In the genomic region with DNA sequence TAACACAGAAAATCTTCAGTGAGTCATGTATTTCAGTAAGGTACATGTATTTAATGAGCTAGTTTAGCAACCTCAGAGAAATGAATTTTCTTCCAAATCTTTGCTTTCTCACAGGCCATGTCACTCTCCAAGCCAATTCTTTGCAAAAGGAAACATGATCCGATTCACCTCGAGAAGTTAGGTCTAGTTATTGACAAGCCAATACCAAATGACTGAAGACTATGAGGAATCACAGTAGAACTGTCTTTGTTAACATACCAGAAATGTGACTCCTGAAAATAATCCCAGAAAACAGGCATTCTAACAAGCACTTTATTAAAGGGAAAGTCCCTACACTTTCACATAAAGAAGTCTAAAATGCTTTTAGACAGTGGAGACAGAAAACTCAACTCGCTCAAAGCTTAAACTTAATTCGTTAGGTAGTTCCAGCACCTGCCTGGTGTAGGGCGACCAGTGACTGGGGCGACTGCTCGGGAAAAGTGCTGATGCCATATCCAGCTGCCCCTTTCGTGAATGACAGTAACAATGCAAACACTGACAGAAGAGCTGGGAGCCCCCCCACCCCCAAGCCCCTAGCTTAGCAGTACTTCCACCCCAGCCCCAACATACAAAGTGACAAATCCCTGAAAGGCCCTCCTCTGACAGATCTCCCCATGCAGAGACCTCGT, we compare ENCODE assay signal across 8 cellular contexts. TPM values are rescaled to one million over a fixed set of nuclear protein-coding genes. Genes with fewer than 3 reads are reported as not detected.
A peak's percentile ranks its signal among the peaks of the same experiment; 100 is the strongest.
DNase-seq lines count a peak whose midpoint lies in the region; ATAC-seq and TF ChIP-seq lines count a peak whose summit lies in the region.

No MANE protein-coding gene starts in this region.

- H3K9me3 ChIP-seq in neural progenitor cell (ENCODE audit: low read depth) = no peaks in the 10 kb centered on the region

- no peak for TF ChIP-seq CTCF in BJ (IDR thresholded peaks at IDR 0.05; ENCODE audit: insufficient read depth, low read depth, low read length)
- no peak for TF ChIP-seq CTCF in GM20000 (IDR thresholded peaks at IDR 0.05; ENCODE audit: extremely low read depth, missing control alignments)
- TF ChIP-seq CTCF in neural progenitor cell (IDR thresholded peaks at IDR 0.05) = no peak

- H3K36me3 ChIP-seq in BJ (ENCODE audit: control insufficient read depth, insufficient read depth, low read length) (no peaks in the 10 kb centered on the region), neural progenitor cell (no peaks in the 10 kb centered on the region)

- H3K4me3 ChIP-seq in BJ (ENCODE audit: low read depth, low read length) (peak overlapping the region; percentile 98), neural progenitor cell (peak overlapping the region; percentile 80)

- CTCF ChIA-PET in BJ (lab: Yijun Ruan, JAX) = interaction anchor here (0.7 to 0.9 kb wide), 2 partner anchors 125 to 279 kb away, joined by 3 read pairs; no protein-coding TSS in a partner anchor

- POLR2A ChIA-PET in BJ (lab: Charles Lee) = interaction anchor here (0.7 kb wide), 1 partner anchor 159 kb away, joined by 4 read pairs; no protein-coding TSS in a partner anchor

- H3K4me1 ChIP-seq in neural progenitor cell = peaks cover 14% of the 10 kb centered on the region

- H3K27me3 ChIP-seq in BJ (ENCODE audit: control insufficient read depth, insufficient read depth, low read length) = no peaks in the 10 kb centered on the region
- no peaks in the 10 kb centered on the region for H3K27me3 ChIP-seq in neural progenitor cell

- no peaks in the 10 kb centered on the region for H3K9me3 Mint-ChIP-seq in neural progenitor cell

- peak overlapping the region; percentile 98 for H3K4me3 Mint-ChIP-seq in neural progenitor cell

- peaks cover 35% of the 10 kb centered on the region for H3K4me1 Mint-ChIP-seq in neural progenitor cell

- peaks cover 29% of the 10 kb centered on the region for H3F3A ChIP-seq in neural progenitor cell (ENCODE audit: low read depth)

- H3K27ac ChIP-seq in epithelial cell of prostate = peak overlapping the region; percentile 91
- peak overlapping the region; percentile 63 for H3K27ac ChIP-seq in neural progenitor cell

- peak overlapping the region; percentile 87 for H3K4me2 ChIP-seq in neural progenitor cell

- ATAC-seq in HG02588 (IDR thresholded peaks at IDR 0.05; ENCODE audit: unreplicated experiment) (no peak), HG03196 (IDR thresholded peaks at IDR 0.05; ENCODE audit: unreplicated experiment) (no peak)

- no peak for DNase-seq in BJ (ENCODE audit: low read depth)
- DNase-seq in GM20000 (ENCODE audit: low spot score) = peak; percentile 26
- DNase-seq in T follicular helper cell (ENCODE audit: low read depth) = peak; percentile 1
- no peak for DNase-seq in epithelial cell of prostate (ENCODE audit: low read depth, low spot score)
- DNase-seq in neural progenitor cell (ENCODE audit: low spot score) = peak; percentile 49
- DNase-seq in cerebellar nuclear complex (lab: John Stamatoyannopoulos, UW) = no peak

- peaks cover 2% of the 10 kb centered on the region for H3K36me3 Mint-ChIP-seq in neural progenitor cell

- H3K27ac Mint-ChIP-seq in neural progenitor cell = peak overlapping the region; percentile 36

- no peaks in the 10 kb centered on the region for H3K27me3 Mint-ChIP-seq in neural progenitor cell (ENCODE audit: insufficient read depth, low read depth)

- peaks cover 58% of the 10 kb centered on the region for H3K79me2 ChIP-seq in neural progenitor cell (ENCODE audit: low read depth)

- H2AFZ ChIP-seq in neural progenitor cell (replicated peaks) = no peak overlapping the region

- H4K20me1 ChIP-seq in neural progenitor cell (ENCODE audit: low read depth) = peaks cover 43% of the 10 kb centered on the region

- H3K9ac ChIP-seq in neural progenitor cell = peak overlapping the region; percentile 46

RNA-seq across cellular contexts. Expression of gene MEMO1, which starts 1.9 kb away (rescaled TPM):
- 42.0 and 47.8 TPM in 2 replicates for polyA plus RNA-seq in BJ (2011; rRNA removed)
- 27.0 and 27.2 TPM in 2 replicates for polyA minus RNA-seq in BJ (2011; rRNA and poly(A)+ RNA removed)
- 25.8 and 47.4 TPM in 2 replicates for total RNA-seq in neural progenitor cell (ENCODE audit: low replicate concordance)

RNA-seq across cellular contexts. Expression of gene DPY30, which starts 30.7 kb away (rescaled TPM):
- 35.3 and 66.1 TPM in 2 replicates for polyA plus RNA-seq in BJ (2011; rRNA removed)
- polyA minus RNA-seq in BJ (2011; rRNA and poly(A)+ RNA removed) = 6.7 and 13.6 TPM in 2 replicates
- total RNA-seq in neural progenitor cell (ENCODE audit: low replicate concordance) = 110 and 199 TPM in 2 replicates

RNA-seq across cellular contexts. Expression of gene SPAST, which starts 54.4 kb away (rescaled TPM):
- 4.5 and 10.3 TPM in 2 replicates for polyA plus RNA-seq in BJ (2011; rRNA removed)
- polyA minus RNA-seq in BJ (2011; rRNA and poly(A)+ RNA removed) = 5.3 and 5.4 TPM in 2 replicates
- 28.5 and 43.6 TPM in 2 replicates for total RNA-seq in neural progenitor cell (ENCODE audit: low replicate concordance)

Comparison
In these comparisons a context has a peak if more than half of its experiments do, and no peak if none do; other contexts are left out.
1. DNase-seq: peak in GM20000 (single experiment), T follicular helper cell (single experiment) and neural progenitor cell (single experiment); none in BJ (single experiment), epithelial cell of prostate (single experiment) and cerebellar nuclear complex (0 of 2).